Comparison of ENCODE assay signal across 3 cellular contexts in genomic region chr6:42979523-42980177, GRCh38.
TF ChIP-seq lines count a peak whose summit lies in the region.

No MANE protein-coding gene starts in this region.

TF ChIP-seq in GM23338, 12 proteins besides CTCF, POLR2A, EP300 and RAD21 (continues in another document):
- TF ChIP-seq ETS1 (IDR thresholded peaks at IDR 0.05) (no peak), JUNB (IDR thresholded peaks at IDR 0.05; ENCODE audit: unreplicated experiment) (no peak), ZNF462 (CRISPR knock-in tag; IDR thresholded peaks at IDR 0.05) (no peak), CREB1 (CRISPR knock-in tag; IDR thresholded peaks at IDR 0.05; ENCODE audit: low read depth) (no peak), ZNF331 (CRISPR knock-in tag; IDR thresholded peaks at IDR 0.05; ENCODE audit: low read depth) (no peak)

TF ChIP-seq in SK-N-SH, 30 proteins besides CTCF, POLR2A, EP300 and RAD21 (continued from another document):
- TF ChIP-seq PBX3 (IDR thresholded peaks at IDR 0.05) (no peak), NFIC (IDR thresholded peaks at IDR 0.05; ENCODE audit: borderline replicate concordance) (no peak), EZH2phosphoT487 (IDR thresholded peaks at IDR 0.05; ENCODE audit: borderline replicate concordance, low read depth) (no peak), YY1 (IDR thresholded peaks at IDR 0.05; ENCODE audit: low read depth) (no peak), ELF1 (IDR thresholded peaks at IDR 0.05) (no peak), FOSL2 (IDR thresholded peaks at IDR 0.05; ENCODE audit: borderline replicate concordance, low read depth) (no peak), MXI1 (IDR thresholded peaks at IDR 0.05; ENCODE audit: low read depth, low read length) (no peak; the same call in 1 of the 2 replicates), TAF1 (IDR thresholded peaks at IDR 0.05; ENCODE audit: borderline replicate concordance, low read depth, low read length) (no peak), SMC3 (IDR thresholded peaks at IDR 0.05; ENCODE audit: low read depth, low read length) (no peak), MEF2A (IDR thresholded peaks at IDR 0.05; ENCODE audit: borderline replicate concordance, low read depth) (no peak), TEAD4 (IDR thresholded peaks at IDR 0.05; ENCODE audit: borderline replicate concordance, insufficient read depth) (no peak), FOXJ3 (CRISPR knock-in tag; IDR thresholded peaks at IDR 0.05) (no peak), SIN3A (IDR thresholded peaks at IDR 0.05; ENCODE audit: borderline replicate concordance, low read depth, low read length) (no peak), CHD2 (IDR thresholded peaks at IDR 0.05; ENCODE audit: low read length, partially characterized antibody) (no peak), IRF3 (IDR thresholded peaks at IDR 0.05; ENCODE audit: low read depth, low read length) (no peak)

TF ChIP-seq in neural cell, 6 proteins besides CTCF, POLR2A, EP300 and RAD21 (continued from another document):
- TF ChIP-seq REST (IDR thresholded peaks at IDR 0.05; ENCODE audit: borderline replicate concordance) (no peak), SMC3 (conservative IDR thresholded peaks at IDR 0.05; ENCODE audit: poor library complexity) (no peak), MXI1 (conservative IDR thresholded peaks at IDR 0.05; ENCODE audit: poor library complexity, severe bottlenecking) (no peak), EZH2 (IDR thresholded peaks at IDR 0.05; ENCODE audit: borderline replicate concordance, insufficient read depth, low read length, poor library complexity, severe bottlenecking) (no peak), TAF1 (IDR thresholded peaks at IDR 0.05; ENCODE audit: low read depth) (no peak)
